In the genomic region with DNA sequence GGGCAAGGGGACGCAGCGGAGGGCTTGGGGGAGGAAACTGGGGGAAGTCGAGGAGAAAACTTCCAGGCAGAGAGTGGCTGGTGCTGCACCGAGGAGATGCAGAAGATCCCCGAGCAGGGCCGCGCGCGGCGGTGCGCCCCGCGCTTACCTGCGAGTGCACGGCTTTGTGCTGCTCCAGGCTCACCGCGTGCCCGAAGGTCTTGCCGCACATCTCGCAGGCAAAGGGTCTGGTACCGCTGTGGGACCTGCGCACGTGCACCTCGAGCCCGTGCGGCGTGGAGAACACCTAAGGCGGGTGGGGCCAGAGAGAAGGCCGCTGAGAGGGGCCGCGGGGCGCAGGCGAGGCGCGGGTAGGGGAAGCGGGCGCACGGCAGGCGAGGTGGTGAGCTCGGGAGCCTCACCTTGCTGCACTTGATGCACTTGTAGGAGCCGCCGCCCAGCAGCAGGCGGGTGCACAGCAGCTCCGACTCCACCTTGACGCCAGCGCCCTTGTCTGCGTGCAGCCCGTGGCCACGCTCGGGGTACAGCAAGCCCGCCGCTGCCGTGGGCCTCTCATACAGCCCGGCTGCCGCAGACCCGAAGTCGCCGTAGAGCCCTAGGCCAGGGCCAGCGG, we compare ENCODE assay signal across 1 cellular context.
TF ChIP-seq lines count a peak whose summit lies in the region.

No MANE protein-coding gene starts in this region.

TF ChIP-seq in HepG2, 621 proteins besides CTCF, POLR2A, EP300 and RAD21 (continued from another document):
- TF ChIP-seq HIC2 (CRISPR knock-in tag; IDR thresholded peaks at IDR 0.05; ENCODE audit: low read depth), result no peak
